Comparison of ENCODE assay signal across 19 cellular contexts in the genomic region with DNA sequence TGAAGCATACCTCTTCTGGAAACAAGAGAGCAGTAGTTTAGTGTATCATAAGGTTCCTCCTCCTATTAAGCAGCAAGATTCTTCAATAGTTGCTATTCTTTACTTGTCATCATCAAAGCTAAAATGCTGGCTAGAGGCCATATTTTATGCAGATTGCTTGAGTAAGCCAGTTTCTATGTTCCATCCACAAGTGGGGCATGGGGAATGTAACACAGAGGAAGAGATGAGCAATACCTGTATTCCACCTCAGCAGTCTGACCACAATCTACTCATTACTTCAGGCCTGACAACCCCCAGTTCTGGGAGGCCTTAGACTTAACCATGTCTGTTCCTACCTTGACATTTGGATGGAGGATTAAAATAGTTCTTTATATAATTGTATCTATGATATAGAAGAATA.
DNase-seq lines count a peak whose midpoint lies in the region; ATAC-seq and TF ChIP-seq lines count a peak whose summit lies in the region.
"Had no signal": no experiment of that assay in that cellular context is flagged by ENCODE, and none has a peak within 500 bp of the region (broad histone marks: within the 10 kb centered on the region; RNA-seq: fewer than 3 reads in every experiment).

No MANE protein-coding gene starts in this region.

- no peak overlapping the region for H3K4me3 ChIP-seq in upper lobe of right lung
- no peak overlapping the region for H3K4me3 ChIP-seq in CD4-positive, alpha-beta memory T cell (ENCODE audit: low read length in 2 of 2)
- H3K4me3 ChIP-seq: body of pancreas, heart right ventricle, thoracic aorta had no signal

- intact Hi-C loops in upper lobe of right lung (cut with DNase I): no loop called here
- intact Hi-C loops in CD4-positive, alpha-beta memory T cell (cut with micrococcal nuclease): no loop called here

- POLR2A ChIA-PET in WTC11 (lab: Charles Lee): no interaction called here
- POLR2A ChIA-PET in CD4-positive, alpha-beta memory T cell (lab: Charles Lee; ENCODE audit: partially characterized antibody): no interaction called here

- no peaks in the 10 kb centered on the region for H3K4me1 ChIP-seq in upper lobe of right lung
- H3K4me1 ChIP-seq in CD4-positive, alpha-beta memory T cell (ENCODE audit: insufficient read depth, low read length): no peaks in the 10 kb centered on the region
- H3K4me1 ChIP-seq: body of pancreas, heart right ventricle had no signal

- H3K27me3 Mint-ChIP-seq in WTC11 (ENCODE audit: low read depth): no peaks in the 10 kb centered on the region
- H3K27me3 Mint-ChIP-seq in CD4-positive, alpha-beta memory T cell: no peaks in the 10 kb centered on the region
- H3K27me3 Mint-ChIP-seq: naive thymus-derived CD4-positive, alpha-beta T cell; T-helper 17 cell had no signal

- no peaks in the 10 kb centered on the region for H3K9me3 Mint-ChIP-seq in WTC11
- peaks cover 0 to 3% (median 0%) of the 10 kb centered on the region in 8 donors for H3K9me3 Mint-ChIP-seq in CD4-positive, alpha-beta memory T cell
- H3K9me3 Mint-ChIP-seq: endodermal cell had no signal

- no peak overlapping the region for H3K27ac ChIP-seq in upper lobe of right lung
- H3K27ac ChIP-seq in CD4-positive, alpha-beta memory T cell (ENCODE audit: low read depth, low read length): no peak overlapping the region
- H3K27ac ChIP-seq: body of pancreas, heart right ventricle, thoracic aorta had no signal

- H3K9me3 ChIP-seq in upper lobe of right lung: no peaks in the 10 kb centered on the region
- H3K9me3 ChIP-seq in CD4-positive, alpha-beta memory T cell (ENCODE audit: control insufficient read depth in 1 of 2, low read length in 2 of 2): no peaks in the 10 kb centered on the region
- H3K9me3 ChIP-seq: body of pancreas, heart right ventricle, thoracic aorta had no signal

- no peak overlapping the region for H3K27ac Mint-ChIP-seq in WTC11
- H3K27ac Mint-ChIP-seq in CD4-positive, alpha-beta memory T cell: no peak overlapping the region
- H3K27ac Mint-ChIP-seq: endodermal cell; naive thymus-derived CD4-positive, alpha-beta T cell; T-helper 17 cell had no signal

- peak; percentile 55 for ATAC-seq in GM18870 (IDR thresholded peaks at IDR 0.05; ENCODE audit: unreplicated experiment)
- ATAC-seq in HG02588 (IDR thresholded peaks at IDR 0.05; ENCODE audit: unreplicated experiment): peak; percentile 63
- no peak for ATAC-seq in WTC11
- ATAC-seq in upper lobe of right lung: no peak
- ATAC-seq: body of pancreas; heart right ventricle; left ventricle myocardium superior; naive thymus-derived CD4-positive, alpha-beta T cell; T-helper 17 cell had no signal

- no peak overlapping the region for H3K4me3 Mint-ChIP-seq in WTC11
- H3K4me3 Mint-ChIP-seq in CD4-positive, alpha-beta memory T cell: no peak overlapping the region
- H3K4me3 Mint-ChIP-seq: endodermal cell; naive thymus-derived CD4-positive, alpha-beta T cell; T-helper 17 cell had no signal

- no peaks in the 10 kb centered on the region for H3K27me3 ChIP-seq in upper lobe of right lung
- H3K27me3 ChIP-seq in CD4-positive, alpha-beta memory T cell (ENCODE audit: insufficient read depth, low read length): no peaks in the 10 kb centered on the region
- H3K27me3 ChIP-seq: body of pancreas, heart right ventricle had no signal

- CTCF ChIA-PET in WTC11 (lab: Charles Lee): no interaction called here
- CTCF ChIA-PET in CD4-positive, alpha-beta memory T cell (lab: Charles Lee; ENCODE audit: partially characterized antibody): no interaction called here

- 0 out of 2 replicates have a peak, but pooled peaks cover 2% of the 10 kb centered on the region for H3K4me1 Mint-ChIP-seq in WTC11
- H3K4me1 Mint-ChIP-seq in CD4-positive, alpha-beta memory T cell: no peaks in the 10 kb centered on the region
- H3K4me1 Mint-ChIP-seq: endodermal cell, T-helper 17 cell had no signal

- no peaks in the 10 kb centered on the region for H3K36me3 Mint-ChIP-seq in WTC11
- no peaks in the 10 kb centered on the region for H3K36me3 Mint-ChIP-seq in CD4-positive, alpha-beta memory T cell
- H3K36me3 Mint-ChIP-seq: naive thymus-derived CD4-positive, alpha-beta T cell had no signal

- DNase-seq in SW480 (ENCODE audit: low spot score) (peak; percentile 22), glomerular visceral epithelial cell (ENCODE audit: extremely low spot score) (peak; percentile 3), WTC11 (ENCODE audit: low spot score) (no peak), upper lobe of right lung (no peak), RKO (ENCODE audit: low spot score) (no peak)
- DNase-seq in CD4-positive, alpha-beta memory T cell: no peak
- DNase-seq: body of pancreas; C1 segment of cervical spinal cord; endodermal cell; HCEC 1CT; heart right ventricle; left ventricle myocardium superior; naive thymus-derived CD4-positive, alpha-beta T cell; NCI-H1105 treated with DMSO at 0.1 percent for 48 hours; NCI-H446; T-helper 17 cell had no signal

- TF ChIP-seq CTCF in WTC11 (IDR thresholded peaks at IDR 0.05): no peak
- no peak for TF ChIP-seq CTCF in upper lobe of right lung (IDR thresholded peaks at IDR 0.05)

- no peaks in the 10 kb centered on the region for H3K36me3 ChIP-seq in upper lobe of right lung
- H3K36me3 ChIP-seq in CD4-positive, alpha-beta memory T cell (ENCODE audit: insufficient read depth, low read length): no peaks in the 10 kb centered on the region
- H3K36me3 ChIP-seq: heart right ventricle, thoracic aorta had no signal

TF ChIP-seq in WTC11, 78 proteins besides CTCF, POLR2A, EP300 and RAD21:
- TF ChIP-seq, protein P1, sequence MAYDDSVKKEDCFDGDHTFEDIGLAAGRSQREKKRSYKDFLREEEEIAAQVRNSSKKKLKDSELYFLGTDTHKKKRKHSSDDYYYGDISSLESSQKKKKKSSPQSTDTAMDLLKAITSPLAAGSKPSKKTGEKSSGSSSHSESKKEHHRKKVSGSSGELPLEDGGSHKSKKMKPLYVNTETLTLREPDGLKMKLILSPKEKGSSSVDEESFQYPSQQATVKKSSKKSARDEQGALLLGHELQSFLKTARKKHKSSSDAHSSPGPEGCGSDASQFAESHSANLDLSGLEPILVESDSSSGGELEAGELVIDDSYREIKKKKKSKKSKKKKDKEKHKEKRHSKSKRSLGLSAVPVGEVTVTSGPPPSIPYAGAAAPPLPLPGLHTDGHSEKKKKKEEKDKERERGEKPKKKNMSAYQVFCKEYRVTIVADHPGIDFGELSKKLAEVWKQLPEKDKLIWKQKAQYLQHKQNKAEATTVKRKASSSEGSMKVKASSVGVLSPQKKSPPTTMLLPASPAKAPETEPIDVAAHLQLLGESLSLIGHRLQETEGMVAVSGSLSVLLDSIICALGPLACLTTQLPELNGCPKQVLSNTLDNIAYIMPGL (CRISPR knock-in tag; IDR thresholded peaks at IDR 0.05): no peak
- TF ChIP-seq, protein P2, sequence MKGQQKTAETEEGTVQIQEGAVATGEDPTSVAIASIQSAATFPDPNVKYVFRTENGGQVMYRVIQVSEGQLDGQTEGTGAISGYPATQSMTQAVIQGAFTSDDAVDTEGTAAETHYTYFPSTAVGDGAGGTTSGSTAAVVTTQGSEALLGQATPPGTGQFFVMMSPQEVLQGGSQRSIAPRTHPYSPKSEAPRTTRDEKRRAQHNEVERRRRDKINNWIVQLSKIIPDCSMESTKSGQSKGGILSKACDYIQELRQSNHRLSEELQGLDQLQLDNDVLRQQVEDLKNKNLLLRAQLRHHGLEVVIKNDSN (CRISPR knock-in tag; IDR thresholded peaks at IDR 0.05): no peak
- TF ChIP-seq NFYB (CRISPR knock-in tag; conservative IDR thresholded peaks at IDR 0.05; ENCODE audit: low read depth) (no peak), ZNF219 (CRISPR knock-in tag; IDR thresholded peaks at IDR 0.05; ENCODE audit: borderline replicate concordance) (no peak), RORB (CRISPR knock-in tag; IDR thresholded peaks at IDR 0.05) (no peak), RELA (CRISPR knock-in tag; IDR thresholded peaks at IDR 0.05; ENCODE audit: borderline replicate concordance) (no peak), EMX1 (CRISPR knock-in tag; IDR thresholded peaks at IDR 0.05) (no peak)
TF ChIP-seq in WTC11: peak in this region for 0.

Comparison
In these comparisons a context has a peak if more than half of its experiments do, and no peak if none do; other contexts are left out.
1. ATAC-seq: peak in GM18870 (single experiment) and HG02588 (single experiment); none in WTC11 (single experiment) and upper lobe of right lung (single experiment).
2. DNase-seq: peak in SW480 (single experiment) and glomerular visceral epithelial cell (single experiment); none in WTC11 (single experiment), upper lobe of right lung (single experiment), CD4-positive, alpha-beta memory T cell (0 of 5) and RKO (single experiment).